Comparison of ENCODE assay signal across 17 cellular contexts in genomic region chr2:133092571-133092970, GRCh38.
DNase-seq lines count a peak whose midpoint lies in the region; ATAC-seq lines count a peak whose summit lies in the region.
"Had no signal": no experiment of that assay in that cellular context is flagged by ENCODE, and none has a peak within 500 bp of the region (broad histone marks: within the 10 kb centered on the region; RNA-seq: fewer than 3 reads in every experiment).

No MANE protein-coding gene starts in this region.

- peaks cover 0 to 2% of the 10 kb centered on the region in 2 donors for H3K36me3 Mint-ChIP-seq in activated T-cell treated with anti-CD3 and anti-CD28 coated beads, Interleukin-2, amount 50 U/mL, for 72 hours (ENCODE audit: insufficient read depth in 2 of 2)

- no peaks in the 10 kb centered on the region for H3K27me3 Mint-ChIP-seq in activated T-cell treated with anti-CD3 and anti-CD28 coated beads, Interleukin-2, amount 50 U/mL, for 72 hours (ENCODE audit: low read depth)

- DNase-seq in EH (ENCODE audit: low read depth) (peak; percentile 52), HT1080 (ENCODE audit: low read depth) (peak; percentile 9), amniotic epithelial cell (ENCODE audit: low read depth) (peak; percentile 3), iris pigment epithelial cell (ENCODE audit: low read depth) (peak; percentile 10), NCI-H446 treated with DMSO at 0.1 percent for 48 hours (lab: John Stamatoyannopoulos, UW) (no peak), NCI-H1048 (lab: John Stamatoyannopoulos, UW) (no peak)
- no peak for DNase-seq in activated T-cell treated with anti-CD3 and anti-CD28 coated beads, Interleukin-2, amount 50 U/mL, for 72 hours
- DNase-seq: C1 segment of cervical spinal cord, HFFc6, KBM-7, NCI-H1417 treated with DMSO at 0.1 percent for 48 hours, NCI-H187 treated with DMSO at 0.1 percent for 48 hours, NCI-H226, NCI-H524 treated with DMSO at 0.1 percent for 48 hours, PC-9, SJCRH30 had no signal

- no peak overlapping the region for H3K27ac Mint-ChIP-seq in activated T-cell treated with anti-CD3 and anti-CD28 coated beads, Interleukin-2, amount 50 U/mL, for 72 hours
- H3K27ac Mint-ChIP-seq: HFFc6 had no signal

- ATAC-seq in activated T-cell treated with anti-CD3 and anti-CD28 coated beads, Interleukin-2, amount 50 U/mL, for 72 hours (replicated peaks in 1 of 2), result no peak
- ATAC-seq: A549 had no signal

- H3K4me1 Mint-ChIP-seq in activated T-cell treated with anti-CD3 and anti-CD28 coated beads, Interleukin-2, amount 50 U/mL, for 72 hours (ENCODE audit: low read depth), result no peaks in the 10 kb centered on the region

- peaks cover 0 to 9% of the 10 kb centered on the region in 2 donors for H3K9me3 Mint-ChIP-seq in activated T-cell treated with anti-CD3 and anti-CD28 coated beads, Interleukin-2, amount 50 U/mL, for 72 hours

- H3K4me3 Mint-ChIP-seq in activated T-cell treated with anti-CD3 and anti-CD28 coated beads, Interleukin-2, amount 50 U/mL, for 72 hours, result no peak overlapping the region
- H3K4me3 Mint-ChIP-seq: HFFc6 had no signal

Comparison
In these comparisons a context has a peak if more than half of its experiments do, and no peak if none do; other contexts are left out.
1. DNase-seq: peak in EH (single experiment), HT1080 (single experiment), amniotic epithelial cell (single experiment) and iris pigment epithelial cell (single experiment); none in NCI-H446 treated with DMSO at 0.1 percent for 48 hours (single experiment), NCI-H1048 (single experiment) and activated T-cell treated with anti-CD3 and anti-CD28 coated beads, Interleukin-2, amount 50 U/mL, for 72 hours (0 of 2).